In genomic region chr9:134327671-134328231, GRCh38 we compare ENCODE assay signal across 8 cellular contexts. TPM values are rescaled to one million over a fixed set of nuclear protein-coding genes. Genes with fewer than 3 reads are reported as not detected.
DNase-seq lines count a peak whose midpoint lies in the region; ATAC-seq and TF ChIP-seq lines count a peak whose summit lies in the region.

No MANE protein-coding gene starts in this region.

- no peak for TF ChIP-seq CTCF in BE2C (IDR thresholded peaks at IDR 0.05; ENCODE audit: low read depth, low read length)
- no peak for TF ChIP-seq CTCF in PC-9 (conservative IDR thresholded peaks at IDR 0.05)
- TF ChIP-seq CTCF in fibroblast of mammary gland (conservative IDR thresholded peaks at IDR 0.05; ENCODE audit: control insufficient read depth, insufficient read depth, low read depth, low read length), result no peak
- no peak for TF ChIP-seq CTCF in neural progenitor cell (IDR thresholded peaks at IDR 0.05)

- H4K20me1 ChIP-seq in PC-9 (ENCODE audit: insufficient read depth) (peaks cover 46% of the 10 kb centered on the region), neural progenitor cell (ENCODE audit: low read depth) (peaks cover 59% of the 10 kb centered on the region)

- peaks cover 44% of the 10 kb centered on the region for H3K4me1 Mint-ChIP-seq in neural progenitor cell

- no peaks in the 10 kb centered on the region for H3K36me3 Mint-ChIP-seq in neural progenitor cell

- H3K9me3 Mint-ChIP-seq in neural progenitor cell, result no peaks in the 10 kb centered on the region

- peak overlapping the region; percentile 86 for H3K4me3 Mint-ChIP-seq in neural progenitor cell

- H3F3A ChIP-seq in PC-9 (ENCODE audit: insufficient read depth, low read depth) (peaks cover 20% of the 10 kb centered on the region; the same call in 1 of the 2 replicates), neural progenitor cell (ENCODE audit: low read depth) (peaks cover 48% of the 10 kb centered on the region)

- H3K4me3 ChIP-seq in BE2C (ENCODE audit: low read depth, low read length) (peak overlapping the region; percentile 80), PC-9 (peak overlapping the region; percentile 69), fibroblast of mammary gland (ENCODE audit: control insufficient read depth, low read depth, low read length) (peak overlapping the region; percentile 61), neural progenitor cell (peak overlapping the region; percentile 98)

- H3K27me3 ChIP-seq in BE2C, result no peaks in the 10 kb centered on the region
- H3K27me3 ChIP-seq in PC-9 (ENCODE audit: insufficient read depth, low read depth), result no peaks in the 10 kb centered on the region
- H3K27me3 ChIP-seq in neural progenitor cell, result no peaks in the 10 kb centered on the region

- H3K27ac ChIP-seq in PC-9 (peak overlapping the region; percentile 47), neural progenitor cell (peak overlapping the region; percentile 87)

- DNase-seq in BE2C, result no peak
- DNase-seq in PC-9, result no peak
- no peak for DNase-seq in fibroblast of mammary gland (ENCODE audit: low read depth)
- DNase-seq in neural progenitor cell (ENCODE audit: low spot score), result no peak
- no peak for DNase-seq in cerebellar cortex (ENCODE audit: low spot score)
- DNase-seq in NCI-H82 (lab: John Stamatoyannopoulos, UW), result no peak
- no peak for DNase-seq in DMS114 treated with DMSO at 0.1 percent for 48 hours (lab: John Stamatoyannopoulos, UW; ENCODE audit: unreplicated experiment)

- H3K9me2 ChIP-seq in PC-9 (ENCODE audit: insufficient read depth), result no peaks in the 10 kb centered on the region

- TSS peak; percentile 26 for BruUV-seq in PC-9 (replicated peaks; lab: Mats Ljungman, UMichigan)

- H3K4me2 ChIP-seq in PC-9, result peak overlapping the region; percentile 93
- peak overlapping the region; percentile 99 for H3K4me2 ChIP-seq in neural progenitor cell

- H3K4me1 ChIP-seq in BE2C, result peaks cover 17% of the 10 kb centered on the region
- peaks cover 32% of the 10 kb centered on the region for H3K4me1 ChIP-seq in PC-9 (replicated peaks; ENCODE audit: insufficient read depth)
- peaks cover 54% of the 10 kb centered on the region for H3K4me1 ChIP-seq in neural progenitor cell

- intact Hi-C loops in PC-9 (cut with micrococcal nuclease; ENCODE audit: unreplicated experiment), result loop anchor here (1.0 to 2.0 kb wide), 5 partner anchors 30 to 163 kb away; partner anchors contain the start of gene RNU6ATAC

- peaks cover 6% of the 10 kb centered on the region for H3K27me3 Mint-ChIP-seq in neural progenitor cell (ENCODE audit: insufficient read depth, low read depth)

- peaks cover 59% of the 10 kb centered on the region for H3K79me2 ChIP-seq in PC-9 (ENCODE audit: low read depth)
- H3K79me2 ChIP-seq in neural progenitor cell (ENCODE audit: low read depth), result peaks cover 57% of the 10 kb centered on the region

- H3K27ac Mint-ChIP-seq in neural progenitor cell, result no peak overlapping the region

- H3K9ac ChIP-seq in neural progenitor cell, result no peak overlapping the region

- ATAC-seq in GM18861 (IDR thresholded peaks at IDR 0.05; ENCODE audit: unreplicated experiment), result no peak

- CTCF ChIA-PET in PC-9 (lab: Charles Lee), result interaction anchor here (0.7 to 2.0 kb wide), 5 partner anchors 11 to 115 kb away, joined by 3 to 6 read pairs (median 4); no protein-coding TSS in a partner anchor

- no peaks in the 10 kb centered on the region for H3K9me3 ChIP-seq in BE2C
- H3K9me3 ChIP-seq in PC-9 (ENCODE audit: insufficient read depth, low read depth), result no peaks in the 10 kb centered on the region
- H3K9me3 ChIP-seq in neural progenitor cell (ENCODE audit: low read depth), result no peaks in the 10 kb centered on the region

- H2AFZ ChIP-seq in PC-9, result no peak overlapping the region
- no peak overlapping the region for H2AFZ ChIP-seq in neural progenitor cell (replicated peaks)

- H3K36me3 ChIP-seq in BE2C, result no peaks in the 10 kb centered on the region
- no peaks in the 10 kb centered on the region for H3K36me3 ChIP-seq in PC-9 (ENCODE audit: low read depth)
- no peaks in the 10 kb centered on the region for H3K36me3 ChIP-seq in neural progenitor cell

- POLR2A ChIA-PET in PC-9 (lab: Charles Lee; ENCODE audit: unreplicated experiment), result interaction anchor here (0.6 to 1.2 kb wide), 4 partner anchors 14 to 303 kb away, joined by 3 to 6 read pairs (median 4); partner anchors contain the start of gene BRD3OS

RNA-seq across cellular contexts. Expression of gene RXRA, which starts 1.5 kb away (rescaled TPM):
- 47.3 TPM for polyA plus RNA-seq in BE2C (2012; ENCODE audit: insufficient read depth, insufficient read length, low read depth)
- total RNA-seq in PC-9 (2021) (116 and 146 TPM in 2 replicates), neural progenitor cell (ENCODE audit: low replicate concordance) (11.6 and 25.5 TPM in 2 replicates)
